ENCODE assay signal across 28 cellular contexts in genomic region chr18:10207682-10208081, GRCh38.
"Had no signal": no experiment of that assay in that cellular context is flagged by ENCODE, and none has a peak within 500 bp of the region (broad histone marks: within the 10 kb centered on the region; RNA-seq: fewer than 3 reads in every experiment).

No MANE protein-coding gene starts in this region.

- H3K4me3 ChIP-seq: coronary artery, esophagus muscularis mucosa, gastrocnemius medialis, mucosa of descending colon, sigmoid colon, testis, tibial nerve, upper lobe of left lung, uterus had no signal

- H3K36me3 ChIP-seq: esophagus muscularis mucosa, gastrocnemius medialis, sigmoid colon, tibial nerve, upper lobe of left lung, uterus had no signal

- DNase-seq: dermis blood vessel endothelial cell; effector memory CD4-positive, alpha-beta T cell; foreskin fibroblast; gastrocnemius medialis; head of caudate nucleus; hypothalamus; immature natural killer cell; islet precursor cell; kidney glomerular epithelial cell; mesenchymal stem cell; mucosa of descending colon; naive B cell; sigmoid colon; stimulated activated CD4-positive, alpha-beta T cell treated with anti-CD3 and anti-CD28 coated beads, Interleukin-4, amount 100 ng/mL, for 4 hours; stimulated activated naive CD8-positive, alpha-beta T cell treated with anti-CD3 and anti-CD28 coated beads, Interleukin-15, Interleukin-2, amounts not matched to agents 100 U/mL and 50 U/mL, for 24 hours; substantia nigra; testis; upper lobe of left lung; uterus had no signal

- H3K27ac Mint-ChIP-seq: immature natural killer cell; mesothelial cell of epicardium; naive B cell; natural killer cell treated with Interleukin-12 subunit alpha and Interleukin-12 subunit beta and Interleukin-15 and Interleukin-18, amount 100 ng/mL, for 72 hours; progenitor cell of endocrine pancreas; stimulated activated memory B cell treated with anti-CD40 and anti-IgM and Interleukin-4, amounts not matched to agents 10 μg/mL and 1 μg/mL and 100 μg/mL, for 72 hours had no signal

- H3K4me1 ChIP-seq: gastrocnemius medialis, parathyroid adenoma, testis, tibial nerve, uterus had no signal

- H3K9me3 Mint-ChIP-seq: immature natural killer cell; mesothelial cell of epicardium; natural killer cell treated with Interleukin-12 subunit alpha and Interleukin-12 subunit beta and Interleukin-15 and Interleukin-18, amount 100 ng/mL, for 72 hours; neural crest cell; stimulated activated memory B cell treated with anti-CD40 and anti-IgM and Interleukin-4, amounts not matched to agents 10 μg/mL and 1 μg/mL and 100 μg/mL, for 72 hours had no signal

- H3K4me3 Mint-ChIP-seq: immature natural killer cell; mesothelial cell of epicardium; naive B cell; natural killer cell treated with Interleukin-12 subunit alpha and Interleukin-12 subunit beta and Interleukin-15 and Interleukin-18, amount 100 ng/mL, for 72 hours; neural crest cell; stimulated activated memory B cell treated with anti-CD40 and anti-IgM and Interleukin-4, amounts not matched to agents 10 μg/mL and 1 μg/mL and 100 μg/mL, for 72 hours had no signal

- H3K9me3 ChIP-seq: esophagus muscularis mucosa, gastrocnemius medialis, mucosa of descending colon, sigmoid colon, testis, tibial nerve, upper lobe of left lung, uterus had no signal

- H3K27ac ChIP-seq: coronary artery, gastrocnemius medialis, parathyroid adenoma, sigmoid colon, testis, tibial nerve, upper lobe of left lung had no signal

- H3K27me3 Mint-ChIP-seq: stimulated activated memory B cell treated with anti-CD40 and anti-IgM and Interleukin-4, amounts not matched to agents 10 μg/mL and 1 μg/mL and 100 μg/mL, for 72 hours had no signal

- H2AFZ ChIP-seq: parathyroid adenoma had no signal

- ATAC-seq: gastrocnemius medialis; mucosa of descending colon; natural killer cell treated with Interleukin-12 subunit alpha and Interleukin-12 subunit beta and Interleukin-15 and Interleukin-18, amount 100 ng/mL, for 72 hours; stimulated activated memory B cell treated with anti-CD40 and anti-IgM and Interleukin-4, amounts not matched to agents 10 μg/mL and 1 μg/mL and 100 μg/mL, for 72 hours; stimulated activated naive CD8-positive, alpha-beta T cell treated with anti-CD3 and anti-CD28 coated beads, Interleukin-15, Interleukin-2, amounts not matched to agents 100 U/mL and 50 U/mL, for 24 hours had no signal

- H3K27me3 ChIP-seq: esophagus muscularis mucosa, gastrocnemius medialis, sigmoid colon, testis, tibial nerve, upper lobe of left lung, uterus had no signal

- H3K9ac ChIP-seq: parathyroid adenoma had no signal

- H3K4me1 Mint-ChIP-seq: immature natural killer cell; stimulated activated memory B cell treated with anti-CD40 and anti-IgM and Interleukin-4, amounts not matched to agents 10 μg/mL and 1 μg/mL and 100 μg/mL, for 72 hours had no signal

- H3K79me2 ChIP-seq: parathyroid adenoma had no signal

- H3K36me3 Mint-ChIP-seq: immature natural killer cell; mesothelial cell of epicardium; natural killer cell treated with Interleukin-12 subunit alpha and Interleukin-12 subunit beta and Interleukin-15 and Interleukin-18, amount 100 ng/mL, for 72 hours; stimulated activated memory B cell treated with anti-CD40 and anti-IgM and Interleukin-4, amounts not matched to agents 10 μg/mL and 1 μg/mL and 100 μg/mL, for 72 hours had no signal
